7 cellular contexts compared by ENCODE assay signal in the genomic region with DNA sequence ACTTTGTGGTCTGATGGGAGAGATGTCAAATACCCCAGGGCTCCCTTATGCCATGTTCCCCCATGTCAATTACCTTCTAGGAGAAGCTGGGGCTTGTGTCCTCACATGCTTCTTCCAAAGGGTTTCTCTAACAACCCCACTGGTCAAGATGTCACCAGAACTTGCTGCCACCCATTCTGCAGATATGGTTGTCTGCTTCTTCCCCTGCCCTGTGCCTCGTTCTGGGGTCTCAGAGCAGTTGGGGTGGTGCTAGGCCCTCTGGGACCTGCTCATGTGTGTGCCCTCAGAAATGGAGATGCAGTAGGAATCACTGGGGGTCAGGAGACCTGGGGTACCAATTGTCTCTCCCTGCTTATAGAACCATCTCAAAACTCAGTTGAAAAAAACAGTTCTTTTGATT.
"Had no signal": no experiment of that assay in that cellular context is flagged by ENCODE, and none has a peak within 500 bp of the region (broad histone marks: within the 10 kb centered on the region; RNA-seq: fewer than 3 reads in every experiment).

No MANE protein-coding gene starts in this region.

- FAIRE-seq: G401.6, GM12878, GM12891, GM12892, GM18507 had no signal

- DNase-seq: GDM1, GF-D8 had no signal

- H3K4me3 ChIP-seq: GM12878 had no signal
